Comparison of ENCODE assay signal across 14 cellular contexts in genomic region chr17:39752241-39752831, GRCh38. TPM values are rescaled to one million over a fixed set of nuclear protein-coding genes. Genes with fewer than 3 reads are reported as not detected.
DNase-seq lines count a peak whose midpoint lies in the region; ATAC-seq and TF ChIP-seq lines count a peak whose summit lies in the region.
"Had no signal": no experiment of that assay in that cellular context is flagged by ENCODE, and none has a peak within 500 bp of the region (broad histone marks: within the 10 kb centered on the region; RNA-seq: fewer than 3 reads in every experiment).

No MANE protein-coding gene starts in this region.

- CTCF ChIA-PET in SK-N-SH (lab: Yijun Ruan, JAX): interaction anchor here (0.7 to 3.1 kb wide), 7 partner anchors 12 to 133 kb away, joined by 3 to 21 read pairs (median 5); partner anchors contain the start of genes MIEN1 and PGAP3

- TF ChIP-seq CTCF in Loucy (conservative IDR thresholded peaks at IDR 0.05; ENCODE audit: low read length) (no peak), chondrocyte (IDR thresholded peaks at IDR 0.05) (no peak), osteocyte (IDR thresholded peaks at IDR 0.05) (no peak), SK-N-SH (IDR thresholded peaks at IDR 0.05) (no peak)

- H3K4me2 ChIP-seq in Loucy (ENCODE audit: low read depth, low read length, poor library complexity, severe bottlenecking): no peak overlapping the region
- no peak overlapping the region for H3K4me2 ChIP-seq in SK-N-SH
- H3K4me2 ChIP-seq: A549 had no signal

- no peak for ATAC-seq in activated CD4-positive, CD25-positive, alpha-beta regulatory T cell treated with anti-CD3 and anti-CD28 coated beads, Interleukin-2, amount 50 U/mL, for 24 hours
- ATAC-seq in left lobe of liver: no peak
- ATAC-seq: A549 had no signal

- no peaks in the 10 kb centered on the region for H3K27me3 Mint-ChIP-seq in chondrocyte (ENCODE audit: low read depth)
- H3K27me3 Mint-ChIP-seq in osteocyte (ENCODE audit: unreplicated experiment): peaks cover 10% of the 10 kb centered on the region

- no peak overlapping the region for H3K27ac ChIP-seq in SK-N-SH (ENCODE audit: low read depth in 2 of 2, low read length in 1 of 2)
- H3K27ac ChIP-seq: tibial nerve, WERI-Rb-1 had no signal

- H3K36me3 ChIP-seq in Loucy (ENCODE audit: insufficient read depth, low read length): no peaks in the 10 kb centered on the region
- H3K36me3 ChIP-seq in SK-N-SH (replicated peaks in 1 of 2; ENCODE audit: control insufficient read depth in 1 of 2, insufficient read depth in 2 of 2, low read length in 1 of 2): no peaks in the 10 kb centered on the region
- H3K36me3 ChIP-seq: tibial nerve, WERI-Rb-1 had no signal

- H3K4me1 Mint-ChIP-seq in chondrocyte (ENCODE audit: low read depth) (peaks cover 30% of the 10 kb centered on the region), osteocyte (ENCODE audit: unreplicated experiment) (peaks cover 16% of the 10 kb centered on the region)

- peak; percentile 17 for DNase-seq in activated CD4-positive, CD25-positive, alpha-beta regulatory T cell treated with anti-CD3 and anti-CD28 coated beads, Interleukin-2, amount 50 U/mL, for 72 hours
- DNase-seq in chondrocyte (ENCODE audit: low spot score) (no peak), osteocyte (ENCODE audit: extremely low spot score, unreplicated experiment) (no peak), amniotic stem cell (lab: John Stamatoyannopoulos, UW) (no peak), SK-N-SH (no peak), left lobe of liver (ENCODE audit: low spot score) (no peak)
- DNase-seq: NCI-H1105 treated with DMSO at 0.1 percent for 48 hours, NCI-H69, SHP77, WERI-Rb-1 had no signal

- H2AFZ ChIP-seq in Loucy (ENCODE audit: low read length) (no peak overlapping the region), SK-N-SH (ENCODE audit: low read depth) (no peak overlapping the region)

- H3K27me3 ChIP-seq in Loucy (ENCODE audit: insufficient read depth, low read length, poor library complexity, severe bottlenecking) (no peaks in the 10 kb centered on the region), SK-N-SH (ENCODE audit: insufficient read depth) (peaks cover 4% of the 10 kb centered on the region; the same call in 1 of the 2 replicates)

- 88% methylated on average over 11 of the region's 11 CpGs for WGBS in SK-N-SH (ENCODE audit: low lambda C conversion rate)

- no peak for TF ChIP-seq EP300 in SK-N-SH (IDR thresholded peaks at IDR 0.05; ENCODE audit: borderline replicate concordance in 1 of 2, low read depth in 1 of 2, low read length in 1 of 2)

- H3K27ac Mint-ChIP-seq in chondrocyte (ENCODE audit: unreplicated experiment) (no peak overlapping the region), osteocyte (ENCODE audit: unreplicated experiment) (no peak overlapping the region)

- H3F3A ChIP-seq in Loucy (ENCODE audit: low read depth): no peaks in the 10 kb centered on the region
- peaks cover 5% of the 10 kb centered on the region for H3F3A ChIP-seq in SK-N-SH (replicated peaks; ENCODE audit: insufficient read depth)

- H3K79me2 ChIP-seq in Loucy (ENCODE audit: insufficient read depth, low read length): no peaks in the 10 kb centered on the region
- H3K79me2 ChIP-seq in SK-N-SH (ENCODE audit: insufficient read depth): no peaks in the 10 kb centered on the region

- H4K20me1 ChIP-seq in Loucy (ENCODE audit: insufficient read depth, low read length, poor library complexity, severe bottlenecking) (no peaks in the 10 kb centered on the region), SK-N-SH (ENCODE audit: insufficient read depth) (no peaks in the 10 kb centered on the region)

- H3K9me2 ChIP-seq in Loucy (replicated peaks; ENCODE audit: low read depth, low read length) (no peaks in the 10 kb centered on the region), SK-N-SH (no peaks in the 10 kb centered on the region)

- TF ChIP-seq RAD21 in SK-N-SH (IDR thresholded peaks at IDR 0.05; ENCODE audit: low read length): no peak

- H3K36me3 Mint-ChIP-seq in chondrocyte (ENCODE audit: low read depth): no peaks in the 10 kb centered on the region
- no peaks in the 10 kb centered on the region for H3K36me3 Mint-ChIP-seq in osteocyte (ENCODE audit: unreplicated experiment)

- peaks cover 30% of the 10 kb centered on the region for H3K4me1 ChIP-seq in Loucy (ENCODE audit: insufficient read depth, low read length, poor library complexity, severe bottlenecking)
- peaks cover 0 to 12% of the 10 kb centered on the region in 2 experiments; a peak in 1 of 4 replicates for H3K4me1 ChIP-seq in SK-N-SH (ENCODE audit: control insufficient read depth in 1 of 2, insufficient read depth in 2 of 2, low read depth in 1 of 2, low read length in 1 of 2)

- no peaks in the 10 kb centered on the region for H3K9me3 ChIP-seq in Loucy (ENCODE audit: insufficient read depth, low read depth, low read length)
- no peaks in the 10 kb centered on the region for H3K9me3 ChIP-seq in SK-N-SH
- H3K9me3 ChIP-seq: A549, tibial nerve had no signal

- peak overlapping the region; percentile 57 for H3K4me3 Mint-ChIP-seq in chondrocyte (ENCODE audit: unreplicated experiment)
- H3K4me3 Mint-ChIP-seq in osteocyte (ENCODE audit: unreplicated experiment): peak overlapping the region; percentile 66

- no peak overlapping the region for H3K4me3 ChIP-seq in Loucy (ENCODE audit: low read length, poor library complexity, severe bottlenecking)
- H3K4me3 ChIP-seq in SK-N-SH (ENCODE audit: low read depth in 2 of 2, low read length in 1 of 2): no peak overlapping the region
- H3K4me3 ChIP-seq: A549, tibial nerve had no signal

- POLR2A ChIA-PET in SK-N-SH (lab: Yijun Ruan, JAX): interaction anchor here (1.8 kb wide), 1 partner anchor 131 kb away, joined by 5 read pairs; no protein-coding TSS in a partner anchor

- H3K9me3 Mint-ChIP-seq in chondrocyte (ENCODE audit: low read depth): no peaks in the 10 kb centered on the region
- no peaks in the 10 kb centered on the region for H3K9me3 Mint-ChIP-seq in osteocyte (ENCODE audit: unreplicated experiment)

- H3K9ac ChIP-seq in Loucy (ENCODE audit: low read depth, low read length, poor library complexity, severe bottlenecking) (peak overlapping the region; percentile 84), SK-N-SH (no peak overlapping the region)

TF ChIP-seq in SK-N-SH, 30 proteins besides CTCF, POLR2A, EP300 and RAD21 (continues in another document):
- TF ChIP-seq ZBTB33 (IDR thresholded peaks at IDR 0.05; ENCODE audit: borderline replicate concordance, low read depth): no peak
- no peak for TF ChIP-seq RXRA (IDR thresholded peaks at IDR 0.05; ENCODE audit: borderline replicate concordance, low read depth)
- TF ChIP-seq MXI1 (IDR thresholded peaks at IDR 0.05; ENCODE audit: low read depth, low read length): no peak
- TF ChIP-seq MEF2A (IDR thresholded peaks at IDR 0.05; ENCODE audit: borderline replicate concordance, low read depth): no peak
- no peak for TF ChIP-seq MAX (IDR thresholded peaks at IDR 0.05; ENCODE audit: low read depth)
- TF ChIP-seq TAF1 (IDR thresholded peaks at IDR 0.05; ENCODE audit: borderline replicate concordance, low read depth, low read length): no peak
- TF ChIP-seq TCF12 (IDR thresholded peaks at IDR 0.05): no peak
- no peak for TF ChIP-seq USF2 (IDR thresholded peaks at IDR 0.05; ENCODE audit: borderline replicate concordance, low read depth, low read length)
- TF ChIP-seq NRF1 (IDR thresholded peaks at IDR 0.05; ENCODE audit: low read depth, low read length): no peak
- TF ChIP-seq TEAD4 (IDR thresholded peaks at IDR 0.05; ENCODE audit: borderline replicate concordance, insufficient read depth): no peak

RNA-seq across cellular contexts. Expression of gene GRB7, which starts 14.6 kb away (rescaled TPM):
- total RNA-seq in chondrocyte (0.46 to 0.68 TPM in 2 of 3 replicates, not detected in the other), osteocyte (0.94 and 1.2 TPM in 2 replicates), left lobe of liver (12.0 TPM)
- polyA plus RNA-seq in SK-N-SH (2012; rRNA removed): not detected in 2 replicates
- polyA plus RNA-seq in SK-N-SH (2012; cell fraction: cytosol; rRNA removed): 0.01 TPM in 1 of 2 replicates, not detected in the other
- 0.05 TPM in 2 replicates for polyA plus RNA-seq in SK-N-SH (2012; cell fraction: nucleus; rRNA removed)

RNA-seq across cellular contexts. Expression of gene MIEN1, which starts 22.0 kb away (rescaled TPM):
- total RNA-seq in chondrocyte (45.3 to 48.5 TPM (median 46.5 TPM) in 3 replicates), osteocyte (48.4 and 52.7 TPM in 2 replicates), left lobe of liver (25.2 TPM)
- polyA plus RNA-seq in SK-N-SH (2012; rRNA removed): 100 and 105 TPM in 2 replicates
- polyA plus RNA-seq in SK-N-SH (2012; cell fraction: cytosol; rRNA removed): 84.1 and 96.5 TPM in 2 replicates
- 37.0 and 62.4 TPM in 2 replicates for polyA plus RNA-seq in SK-N-SH (2012; cell fraction: nucleus; rRNA removed)

RNA-seq across cellular contexts. Expression of gene ERBB2, which starts 52.5 kb away (rescaled TPM):
- total RNA-seq in chondrocyte (86.0 to 94.3 TPM (median 90.5 TPM) in 3 replicates), osteocyte (66.2 and 69.9 TPM in 2 replicates), left lobe of liver (23.1 TPM)
- 1.9 and 2.6 TPM in 2 replicates for polyA plus RNA-seq in SK-N-SH (2012; rRNA removed)
- polyA plus RNA-seq in SK-N-SH (2012; cell fraction: cytosol; rRNA removed): 1.0 and 1.2 TPM in 2 replicates
- 5.7 and 9.7 TPM in 2 replicates for polyA plus RNA-seq in SK-N-SH (2012; cell fraction: nucleus; rRNA removed)
